In genomic region chr2:238339814-238340213, GRCh38 we compare ENCODE assay signal across 15 cellular contexts. TPM values are rescaled to one million over a fixed set of nuclear protein-coding genes. Genes with fewer than 3 reads are reported as not detected.
DNase-seq lines count a peak whose midpoint lies in the region; ATAC-seq and TF ChIP-seq lines count a peak whose summit lies in the region.
"Had no signal": no experiment of that assay in that cellular context is flagged by ENCODE, and none has a peak within 500 bp of the region (broad histone marks: within the 10 kb centered on the region; RNA-seq: fewer than 3 reads in every experiment).

No MANE protein-coding gene starts in this region.

- intact Hi-C loops in left cardiac atrium (cut with DNase I) = no loop called here

- H3K27me3 Mint-ChIP-seq in effector memory CD8-positive, alpha-beta T cell = no peaks in the 10 kb centered on the region
- no peaks in the 10 kb centered on the region for H3K27me3 Mint-ChIP-seq in activated naive CD4-positive, alpha-beta T cell treated with anti-CD3 and anti-CD28 coated beads, Interleukin-2, amount 10 ng/mL, durations not matched to agents 7 days and 5 days
- H3K27me3 Mint-ChIP-seq: naive thymus-derived CD4-positive, alpha-beta T cell; stimulated activated naive CD8-positive, alpha-beta T cell treated with anti-CD3 and anti-CD28 coated beads, Interleukin-15, Interleukin-2, amounts not matched to agents 100 ng/mL and 50 ng/mL, for 24 hours had no signal

- ATAC-seq in left cardiac atrium (peak; percentile 18 to 35), foreskin keratinocyte (no peak), GM19452 (IDR thresholded peaks at IDR 0.05; ENCODE audit: unreplicated experiment) (no peak)
- no peak for ATAC-seq in stimulated activated effector memory CD8-positive, alpha-beta T cell treated with anti-CD3 and anti-CD28 coated beads, Interleukin-12 subunit alpha, Interleukin-12 subunit beta, amount 100 ng/mL, for 72 hours
- no peak for ATAC-seq in effector memory CD8-positive, alpha-beta T cell (replicated peaks)
- ATAC-seq: naive thymus-derived CD4-positive, alpha-beta T cell had no signal

- H3K27ac ChIP-seq in right atrium auricular region (no peak overlapping the region), foreskin keratinocyte (no peak overlapping the region)
- H3K27ac ChIP-seq: HL-60 had no signal

- peak overlapping the region; percentile 37 for H3K27ac Mint-ChIP-seq in stimulated activated effector memory CD8-positive, alpha-beta T cell treated with anti-CD3 and anti-CD28 coated beads, Interleukin-12 subunit alpha, Interleukin-12 subunit beta, amount 100 ng/mL, for 72 hours
- peak overlapping the region in 1 of 2 donors; percentile 20 for H3K27ac Mint-ChIP-seq in effector memory CD8-positive, alpha-beta T cell
- no peak overlapping the region for H3K27ac Mint-ChIP-seq in activated naive CD4-positive, alpha-beta T cell treated with anti-CD3 and anti-CD28 coated beads, Interleukin-2, amount 10 ng/mL, durations not matched to agents 7 days and 5 days
- H3K27ac Mint-ChIP-seq: stimulated activated naive CD8-positive, alpha-beta T cell treated with anti-CD3 and anti-CD28 coated beads, Interleukin-15, Interleukin-2, amounts not matched to agents 100 ng/mL and 50 ng/mL, for 24 hours had no signal

- no peak overlapping the region for H3K4me3 Mint-ChIP-seq in stimulated activated effector memory CD8-positive, alpha-beta T cell treated with anti-CD3 and anti-CD28 coated beads, Interleukin-12 subunit alpha, Interleukin-12 subunit beta, amount 100 ng/mL, for 72 hours
- no peak overlapping the region for H3K4me3 Mint-ChIP-seq in effector memory CD8-positive, alpha-beta T cell
- no peak overlapping the region for H3K4me3 Mint-ChIP-seq in activated naive CD4-positive, alpha-beta T cell treated with anti-CD3 and anti-CD28 coated beads, Interleukin-2, amount 10 ng/mL, durations not matched to agents 7 days and 5 days
- H3K4me3 Mint-ChIP-seq: naive thymus-derived CD4-positive, alpha-beta T cell; stimulated activated naive CD8-positive, alpha-beta T cell treated with anti-CD3 and anti-CD28 coated beads, Interleukin-15, Interleukin-2, amounts not matched to agents 100 ng/mL and 50 ng/mL, for 24 hours had no signal

- no peaks in the 10 kb centered on the region for H3K9me3 ChIP-seq in right atrium auricular region

- H3K4me3 ChIP-seq in right atrium auricular region = no peak overlapping the region

- H3K36me3 ChIP-seq in right atrium auricular region = peaks cover 9% of the 10 kb centered on the region

- TF ChIP-seq CTCF in right atrium auricular region (IDR thresholded peaks at IDR 0.05) = peak in 1 of 2 donors; percentile 51
- TF ChIP-seq CTCF in foreskin keratinocyte (conservative IDR thresholded peaks at IDR 0.05) = peak; percentile 41

- H3K4me1 ChIP-seq in right atrium auricular region (peaks cover 0 to 5% of the 10 kb centered on the region in 2 donors), foreskin keratinocyte (no peaks in the 10 kb centered on the region)

- H3K9me3 Mint-ChIP-seq in stimulated activated effector memory CD8-positive, alpha-beta T cell treated with anti-CD3 and anti-CD28 coated beads, Interleukin-12 subunit alpha, Interleukin-12 subunit beta, amount 100 ng/mL, for 72 hours = no peaks in the 10 kb centered on the region
- no peaks in the 10 kb centered on the region for H3K9me3 Mint-ChIP-seq in effector memory CD8-positive, alpha-beta T cell
- no peaks in the 10 kb centered on the region for H3K9me3 Mint-ChIP-seq in activated naive CD4-positive, alpha-beta T cell treated with anti-CD3 and anti-CD28 coated beads, Interleukin-2, amount 10 ng/mL, durations not matched to agents 7 days and 5 days
- H3K9me3 Mint-ChIP-seq: naive thymus-derived CD4-positive, alpha-beta T cell; stimulated activated naive CD8-positive, alpha-beta T cell treated with anti-CD3 and anti-CD28 coated beads, Interleukin-15, Interleukin-2, amounts not matched to agents 100 ng/mL and 50 ng/mL, for 24 hours had no signal

- H3K36me3 Mint-ChIP-seq in stimulated activated effector memory CD8-positive, alpha-beta T cell treated with anti-CD3 and anti-CD28 coated beads, Interleukin-12 subunit alpha, Interleukin-12 subunit beta, amount 100 ng/mL, for 72 hours = peaks cover 13% of the 10 kb centered on the region
- no peaks in the 10 kb centered on the region for H3K36me3 Mint-ChIP-seq in effector memory CD8-positive, alpha-beta T cell (ENCODE audit: insufficient read depth)
- H3K36me3 Mint-ChIP-seq in activated naive CD4-positive, alpha-beta T cell treated with anti-CD3 and anti-CD28 coated beads, Interleukin-2, amount 10 ng/mL, durations not matched to agents 7 days and 5 days = no peaks in the 10 kb centered on the region

- in situ Hi-C loops in SK-MEL-5 (cut with HindIII; ENCODE audit: low pct_unique_long_range_greater_than_20kb, low sequenced_read_pairs) = no loop called here

- CTCF ChIA-PET in activated naive CD4-positive, alpha-beta T cell treated with anti-CD3 and anti-CD28 coated beads, Interleukin-2, amount 10 ng/mL, durations not matched to agents 7 days and 5 days (lab: Charles Lee) = interaction anchor here (1.5 kb wide), 1 partner anchor 9 kb away, joined by 4 read pairs; no protein-coding TSS in a partner anchor

- DNase-seq in left cardiac atrium = no peak
- DNase-seq in right atrium auricular region (ENCODE audit: low spot score) = no peak
- DNase-seq in SK-MEL-5 (ENCODE audit: low read depth, low spot score) = peak; percentile 16
- DNase-seq in foreskin keratinocyte = no peak
- DNase-seq in stimulated activated effector memory CD8-positive, alpha-beta T cell treated with anti-CD3 and anti-CD28 coated beads, Interleukin-12 subunit alpha, Interleukin-12 subunit beta, amount 100 ng/mL, for 72 hours (ENCODE audit: low spot score in 2 of 2) = no peak
- no peak for DNase-seq in effector memory CD8-positive, alpha-beta T cell
- no peak for DNase-seq in activated naive CD4-positive, alpha-beta T cell treated with anti-CD3 and anti-CD28 coated beads, Interleukin-2, amount 10 ng/mL, durations not matched to agents 7 days and 5 days
- DNase-seq: amniotic stem cell; effector CD4-positive, alpha-beta T cell; MV-4-11; naive thymus-derived CD4-positive, alpha-beta T cell; RPMI8226 had no signal

- H3K27me3 ChIP-seq in right atrium auricular region (no peaks in the 10 kb centered on the region), foreskin keratinocyte (no peaks in the 10 kb centered on the region)

- peaks cover 9% of the 10 kb centered on the region for H3K4me1 Mint-ChIP-seq in stimulated activated effector memory CD8-positive, alpha-beta T cell treated with anti-CD3 and anti-CD28 coated beads, Interleukin-12 subunit alpha, Interleukin-12 subunit beta, amount 100 ng/mL, for 72 hours
- peaks cover 0 to 3% of the 10 kb centered on the region in 2 donors for H3K4me1 Mint-ChIP-seq in effector memory CD8-positive, alpha-beta T cell (ENCODE audit: low read depth in 2 of 2)
- peaks cover 8% of the 10 kb centered on the region for H3K4me1 Mint-ChIP-seq in activated naive CD4-positive, alpha-beta T cell treated with anti-CD3 and anti-CD28 coated beads, Interleukin-2, amount 10 ng/mL, durations not matched to agents 7 days and 5 days

RNA-seq across cellular contexts. Expression of gene TRAF3IP1, which starts 19.5 kb away (rescaled TPM):
- 10 to 100 TPM; 12.1 to 14.2 TPM for total RNA-seq in left cardiac atrium
- 1 to 10 TPM; 5.0 to 5.8 TPM for total RNA-seq in right atrium auricular region
- 6.3 and 6.4 TPM in 2 replicates for total RNA-seq in SK-MEL-5 (2014; rRNA removed; shearing (Covaris generic))
- 8.4 and 8.5 TPM in 2 replicates for polyA plus RNA-seq in SK-MEL-5 (2015; cell fraction: cytosol; rRNA removed)
- polyA plus RNA-seq in SK-MEL-5 (2015; cell fraction: nucleus; rRNA removed) = 2.6 and 6.9 TPM in 2 replicates
- total RNA-seq in foreskin keratinocyte = 9.2 and 11.2 TPM in 2 replicates
- 4.3 and 5.0 TPM in 2 replicates for polyA plus RNA-seq in foreskin keratinocyte

RNA-seq across cellular contexts. Expression of gene PER2, which starts 51.4 kb away (rescaled TPM):
- total RNA-seq in left cardiac atrium (1 to 10 TPM; 6.4 to 8.1 TPM), right atrium auricular region (1 to 10 TPM; 5.2 to 9.4 TPM), foreskin keratinocyte (2.2 and 3.7 TPM in 2 replicates)
- total RNA-seq in SK-MEL-5 (2014; rRNA removed; shearing (Covaris generic)) = 1.8 and 2.2 TPM in 2 replicates
- polyA plus RNA-seq in SK-MEL-5 (2015; cell fraction: cytosol; rRNA removed) = 2.3 and 3.0 TPM in 2 replicates
- polyA plus RNA-seq in SK-MEL-5 (2015; cell fraction: nucleus; rRNA removed) = 2.7 and 5.2 TPM in 2 replicates
- 0.48 and 1.0 TPM in 2 replicates for polyA plus RNA-seq in foreskin keratinocyte

Comparison
In these comparisons a context has a peak if more than half of its experiments do, and no peak if none do; other contexts are left out.
1. ATAC-seq: peak in left cardiac atrium (2 of 2); none in foreskin keratinocyte (single experiment), stimulated activated effector memory CD8-positive, alpha-beta T cell treated with anti-CD3 and anti-CD28 coated beads, Interleukin-12 subunit alpha, Interleukin-12 subunit beta, amount 100 ng/mL, for 72 hours (single experiment), effector memory CD8-positive, alpha-beta T cell (single experiment) and GM19452 (single experiment).